In the genomic region with DNA sequence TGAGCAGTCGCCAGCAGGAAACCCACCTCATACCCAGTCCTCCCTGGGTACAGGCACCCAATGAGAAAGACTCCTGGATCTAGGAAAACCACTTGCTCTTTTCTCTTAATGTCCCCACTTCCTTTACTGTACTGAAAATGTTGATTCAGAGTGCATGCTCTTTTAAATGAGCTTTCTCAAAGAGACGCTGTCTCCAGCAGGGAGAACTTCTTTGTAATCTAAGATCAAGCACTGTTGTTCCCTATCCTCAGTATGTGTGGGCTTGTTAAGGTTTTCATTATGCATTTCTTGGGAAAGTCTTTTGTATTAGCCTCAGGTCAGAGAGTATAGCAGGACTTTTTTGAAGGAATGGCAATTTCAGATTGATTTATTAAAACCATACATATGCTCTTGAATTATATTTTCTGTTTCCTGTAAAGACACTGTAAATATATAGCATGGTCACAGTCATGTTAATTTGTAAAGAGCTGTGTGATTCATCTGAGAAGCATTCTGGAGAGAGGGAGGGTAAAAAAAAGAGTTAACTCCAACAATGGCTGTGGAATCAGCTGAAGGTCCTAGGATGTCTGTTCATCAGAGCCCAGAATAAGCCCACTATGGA, we compare ENCODE assay signal across 12 cellular contexts.
DNase-seq lines count a peak whose midpoint lies in the region; ATAC-seq, FAIRE-seq and TF ChIP-seq lines count a peak whose summit lies in the region.
"Had no signal": no experiment of that assay in that cellular context is flagged by ENCODE, and none has a peak within 500 bp of the region (broad histone marks: within the 10 kb centered on the region; RNA-seq: fewer than 3 reads in every experiment).

No MANE protein-coding gene starts in this region.

- TF ChIP-seq POLR2A in HepG2 (IDR thresholded peaks at IDR 0.05; ENCODE audit: insufficient read depth in 1 of 2, low read depth in 2 of 2, low read length in 2 of 2): no peak

- FAIRE-seq in HepG2 (lab: Jason Lieb, UNC): no peak
- FAIRE-seq: G401.6 had no signal

- POLR2A ChIA-PET in HepG2 (lab: Yijun Ruan, JAX): interaction anchor here (0.9 to 3.6 kb wide), 9 partner anchors 8 to 486 kb away, joined by 3 to 124 read pairs (median 4); a partner anchor contains a TSS

- H3K27me3 ChIP-seq in HUES64 (ENCODE audit: insufficient read depth, low read length) (peaks cover 45% of the 10 kb centered on the region), mammary epithelial cell (ENCODE audit: insufficient read depth, low read length) (no peaks in the 10 kb centered on the region), HepG2 (ENCODE audit: control insufficient read depth in 1 of 2, insufficient read depth in 2 of 2, low read length in 2 of 2) (no peaks in the 10 kb centered on the region)
- H3K27me3 ChIP-seq in effector memory CD4-positive, alpha-beta T cell (replicated peaks; ENCODE audit: control insufficient read depth, insufficient read depth, low read length, poor library complexity, severe bottlenecking): no peaks in the 10 kb centered on the region
- H3K27me3 ChIP-seq: heart left ventricle had no signal

- H3K79me2 ChIP-seq in mammary epithelial cell (ENCODE audit: insufficient read depth, low read length) (no peaks in the 10 kb centered on the region), HepG2 (ENCODE audit: insufficient read depth, low read length) (peaks cover 57% of the 10 kb centered on the region)

- DNase-seq in ACHN (peak; percentile 63), mammary epithelial cell (peak; percentile 38), HepG2 (ENCODE audit: low spot score) (no peak), CD1c-positive myeloid dendritic cell (ENCODE audit: extremely low spot score) (no peak), NCI-H526 (lab: John Stamatoyannopoulos, UW) (no peak)
- DNase-seq in stimulated activated CD4-positive, alpha-beta T cell treated with anti-CD3 and anti-CD28 coated beads, Interleukin-2, amount 100 ng/mL, for 24 hours: no peak
- no peak for DNase-seq in effector memory CD4-positive, alpha-beta T cell
- DNase-seq: activated CD4-positive, alpha-beta T cell treated with anti-CD3 and anti-CD28 coated beads, Interleukin-2, amount 10 ng/mL, durations not matched to agents 24 days and 14 days; heart left ventricle; NCI-H774 had no signal

- peak; percentile 11 for ATAC-seq in HepG2
- ATAC-seq: heart left ventricle had no signal

- peak overlapping the region; percentile 29 for H3K27ac ChIP-seq in HUES64 (ENCODE audit: low read depth, low read length)
- no peak overlapping the region for H3K27ac ChIP-seq in mammary epithelial cell (ENCODE audit: insufficient read depth, low read depth, low read length)
- peak overlapping the region; percentile 56 for H3K27ac ChIP-seq in HepG2 (ENCODE audit: extremely low read length, insufficient read depth, low read length)
- no peak overlapping the region for H3K27ac ChIP-seq in effector memory CD4-positive, alpha-beta T cell (ENCODE audit: insufficient read depth, low read length, poor library complexity, severe bottlenecking)
- H3K27ac ChIP-seq: heart left ventricle had no signal

- no peak overlapping the region for H3K4me2 ChIP-seq in mammary epithelial cell (ENCODE audit: insufficient read depth, low read depth, low read length)
- H3K4me2 ChIP-seq in HepG2 (ENCODE audit: low read depth, low read length): peak overlapping the region; percentile 47

- H2AFZ ChIP-seq in mammary epithelial cell (ENCODE audit: low read depth, low read length) (no peak overlapping the region), HepG2 (ENCODE audit: low read length) (no peak overlapping the region)

- BruUV-seq in mammary epithelial cell (replicated peaks; lab: Mats Ljungman, UMichigan) (no TSS peak), HepG2 (replicated peaks; lab: Mats Ljungman, UMichigan) (TSS peak; percentile 0)

- 13% methylated on average over 2 of the region's 2 CpGs for WGBS in HUES64
- WGBS in mammary epithelial cell (ENCODE audit: low coverage, missing lambda C conversion rate): 95% methylated on average over 2 of the region's 2 CpGs
- WGBS in HepG2 (ENCODE audit: low lambda C conversion rate): 57% methylated on average over 2 of the region's 2 CpGs

- no peak for TF ChIP-seq EP300 in HepG2 (IDR thresholded peaks at IDR 0.05; ENCODE audit: low read depth in 2 of 2, low read length in 2 of 2)
- TF ChIP-seq EP300 in HepG2 (CRISPR knock-in tag; IDR thresholded peaks at IDR 0.05; ENCODE audit: borderline replicate concordance): no peak

- H3K9ac ChIP-seq in HUES64 (ENCODE audit: low read depth, low read length): no peak overlapping the region
- no peak overlapping the region for H3K9ac ChIP-seq in mammary epithelial cell (ENCODE audit: insufficient read depth, low read length)
- H3K9ac ChIP-seq in HepG2 (ENCODE audit: insufficient read depth, low read depth, low read length): 0 out of 2 replicates have a peak overlapping the region, but pooled peaks have one; percentile 2

- TF ChIP-seq CTCF in mammary epithelial cell (conservative IDR thresholded peaks at IDR 0.05 in 1 of 2, IDR thresholded peaks at IDR 0.05 in 1 of 2; ENCODE audit: extremely low read depth in 1 of 2, insufficient read depth in 1 of 2, low read depth in 1 of 2, low read length in 2 of 2) (no peak), HepG2 (CRISPR knock-in tag; IDR thresholded peaks at IDR 0.05) (no peak)

- H3K4me1 ChIP-seq in HUES64 (ENCODE audit: insufficient read depth, low read length) (peaks cover 24% of the 10 kb centered on the region; the same call in 1 of the 2 replicates), mammary epithelial cell (ENCODE audit: insufficient read depth, low read length) (peaks cover 11% of the 10 kb centered on the region), HepG2 (ENCODE audit: insufficient read depth, low read length) (peaks cover 65% of the 10 kb centered on the region)
- H3K4me1 ChIP-seq in effector memory CD4-positive, alpha-beta T cell (ENCODE audit: control insufficient read depth, insufficient read depth, low read length, poor library complexity, severe bottlenecking): no peaks in the 10 kb centered on the region
- H3K4me1 ChIP-seq: heart left ventricle had no signal

- H3K4me3 ChIP-seq in HUES64 (ENCODE audit: low read length): no peak overlapping the region
- H3K4me3 ChIP-seq in mammary epithelial cell (replicated peaks in 1 of 3; ENCODE audit: insufficient read depth in 1 of 3, low read depth in 2 of 3, low read length in 3 of 3): no peak overlapping the region
- H3K4me3 ChIP-seq in HepG2 (replicated peaks in 1 of 3; ENCODE audit: insufficient read depth in 1 of 3, low read depth in 2 of 3, low read length in 3 of 3): no peak overlapping the region; a peak in 1 of 6 replicates
- no peak overlapping the region for H3K4me3 ChIP-seq in effector memory CD4-positive, alpha-beta T cell (ENCODE audit: insufficient read depth, low read depth, low read length, poor library complexity, severe bottlenecking)
- H3K4me3 ChIP-seq: heart left ventricle had no signal

- peaks cover 18% of the 10 kb centered on the region; the same call in 1 of the 2 replicates for H3K36me3 ChIP-seq in HUES64 (ENCODE audit: insufficient read depth, low read length)
- H3K36me3 ChIP-seq in mammary epithelial cell (ENCODE audit: insufficient read depth, low read length): peaks cover 2% of the 10 kb centered on the region
- H3K36me3 ChIP-seq in HepG2 (replicated peaks in 1 of 2; ENCODE audit: control insufficient read depth in 1 of 2, insufficient read depth in 2 of 2, low read length in 2 of 2): peaks cover 52 to 91% of the 10 kb centered on the region in 2 experiments
- peaks cover 82% of the 10 kb centered on the region for H3K36me3 ChIP-seq in effector memory CD4-positive, alpha-beta T cell (ENCODE audit: control insufficient read depth, insufficient read depth, low read length)

- H3K9me3 ChIP-seq in HUES64 (ENCODE audit: insufficient read depth, low read depth, low read length) (no peaks in the 10 kb centered on the region), mammary epithelial cell (replicated peaks; ENCODE audit: insufficient read depth, low read length) (no peaks in the 10 kb centered on the region), HepG2 (ENCODE audit: low read length) (no peaks in the 10 kb centered on the region)
- no peaks in the 10 kb centered on the region for H3K9me3 ChIP-seq in effector memory CD4-positive, alpha-beta T cell (ENCODE audit: control insufficient read depth, low read length)
- H3K9me3 ChIP-seq: heart left ventricle had no signal

- no peaks in the 10 kb centered on the region for H4K20me1 ChIP-seq in mammary epithelial cell (ENCODE audit: insufficient read depth, low read length)
- no peaks in the 10 kb centered on the region for H4K20me1 ChIP-seq in HepG2 (ENCODE audit: insufficient read depth, low read length)

- dilution Hi-C loops in mammary epithelial cell (cut with HindIII; ENCODE audit: low sequenced_read_pairs): no loop called here

- TF ChIP-seq RAD21 in HepG2 (CRISPR knock-in tag; IDR thresholded peaks at IDR 0.05): no peak

- in situ Hi-C loops in ACHN (cut with HindIII; ENCODE audit: low pct_ligation_motif_present, low pct_unique_long_range_greater_than_20kb, low sequenced_read_pairs): no loop called here
- in situ Hi-C loops in mammary epithelial cell (cut with MboI; ENCODE audit: low sequenced_read_pairs in 2 of 2): no loop called here
- in situ Hi-C loops in HepG2 (cut with HindIII; ENCODE audit: extremely low pct_ligation_motif_present, low pct_unique_long_range_greater_than_20kb): no loop called here

- CTCF ChIA-PET in mammary epithelial cell (lab: Charles Lee; ENCODE audit: low non-redundant PET) (no interaction called here), HepG2 (lab: Yijun Ruan, JAX; ENCODE audit: low intra/inter-chr PET ratio, low total read pairs) (interaction anchor here (1.7 kb wide), 1 partner anchor 19 kb away, joined by 8 read pairs; no protein-coding TSS in a partner anchor)

- intact Hi-C loops in mammary epithelial cell (cut with micrococcal nuclease): no loop called here
- intact Hi-C loops in HepG2 (cut with micrococcal nuclease; ENCODE audit: unreplicated experiment): loop anchor here (1.0 to 5.0 kb wide), 3 partner anchors 19 to 315 kb away; no protein-coding TSS in a partner anchor

TF ChIP-seq in HepG2, 621 proteins besides CTCF, POLR2A, EP300 and RAD21 (continues in another document):
- peak; percentile 3; the same call in 1 of the 2 replicates for TF ChIP-seq SSRP1 (CRISPR knock-in tag; IDR thresholded peaks at IDR 0.05)
- 0 out of 2 replicates have a peak, but pooled peaks have one; percentile 4 for TF ChIP-seq ZNF383 (CRISPR knock-in tag; IDR thresholded peaks at IDR 0.05; ENCODE audit: borderline replicate concordance)

Comparison
In these comparisons a context has a peak if more than half of its experiments do, and no peak if none do; other contexts are left out.
1. DNase-seq: peak in ACHN (single experiment) and mammary epithelial cell (single experiment); none in HepG2 (single experiment), CD1c-positive myeloid dendritic cell (single experiment), stimulated activated CD4-positive, alpha-beta T cell treated with anti-CD3 and anti-CD28 coated beads, Interleukin-2, amount 100 ng/mL, for 24 hours (0 of 2), effector memory CD4-positive, alpha-beta T cell (0 of 3) and NCI-H526 (0 of 2).
2. H3K27ac ChIP-seq: peak in HUES64 (single experiment) and HepG2 (single experiment); none in mammary epithelial cell (single experiment) and effector memory CD4-positive, alpha-beta T cell (single experiment).